In the genomic region with DNA sequence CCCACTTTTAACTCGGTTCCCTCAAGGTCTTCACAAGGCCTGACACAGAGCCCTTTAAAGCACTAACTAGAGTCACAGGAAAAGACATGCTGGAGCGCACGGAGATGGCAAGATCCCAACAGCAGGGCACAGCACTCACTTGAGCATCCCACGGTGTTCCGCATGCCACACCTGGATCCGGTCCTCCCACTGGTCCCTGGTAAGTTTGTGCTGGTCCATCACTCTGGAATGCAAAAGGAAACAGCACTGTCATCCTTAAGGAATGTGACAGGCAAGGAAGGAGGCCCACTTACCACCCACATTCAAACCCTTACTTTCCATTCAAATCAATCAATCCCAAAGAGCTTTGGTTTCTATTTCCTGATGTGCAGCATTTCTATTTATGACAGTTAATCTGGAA, we compare ENCODE assay signal across 14 cellular contexts. TPM values are rescaled to one million over a fixed set of nuclear protein-coding genes. Genes with fewer than 3 reads are reported as not detected.
A peak's percentile ranks its signal among the peaks of the same experiment; 100 is the strongest.
DNase-seq lines count a peak whose midpoint lies in the region; ATAC-seq and TF ChIP-seq lines count a peak whose summit lies in the region.
"Had no signal": no experiment of that assay in that cellular context is flagged by ENCODE, and none has a peak within 500 bp of the region (broad histone marks: within the 10 kb centered on the region; RNA-seq: fewer than 3 reads in every experiment).

No MANE protein-coding gene starts in this region.

- ATAC-seq in left cardiac atrium = no peak
- ATAC-seq in T-helper 17 cell = no peak
- ATAC-seq in HG02938 (IDR thresholded peaks at IDR 0.05; ENCODE audit: unreplicated experiment) = no peak
- ATAC-seq: stimulated activated naive CD8-positive, alpha-beta T cell treated with anti-CD3 and anti-CD28 coated beads, Interleukin-15, amount 100 ng/mL, for 72 hours had no signal

- H3K36me3 ChIP-seq in cardiac muscle cell = peaks cover 92% of the 10 kb centered on the region
- H3K36me3 ChIP-seq in hepatocyte (replicated peaks; ENCODE audit: insufficient read depth, low read depth) = peaks cover 10% of the 10 kb centered on the region
- peaks cover 8% of the 10 kb centered on the region; the same call in 1 of the 2 replicates for H3K36me3 ChIP-seq in SJCRH30
- H3K36me3 ChIP-seq in prostate gland = peaks cover 9 to 16% of the 10 kb centered on the region in 2 donors

- no peak overlapping the region for H3K4me2 ChIP-seq in hepatocyte
- H3K4me2 ChIP-seq: BLaER1 had no signal

- no peaks in the 10 kb centered on the region for H3K9me3 ChIP-seq in cardiac muscle cell (ENCODE audit: low read depth)
- no peaks in the 10 kb centered on the region for H3K9me3 ChIP-seq in T-helper 17 cell (ENCODE audit: control insufficient read depth, low read length, poor library complexity, severe bottlenecking)
- H3K9me3 ChIP-seq in hepatocyte (ENCODE audit: low read depth) = no peaks in the 10 kb centered on the region
- H3K9me3 ChIP-seq in SJCRH30 (replicated peaks) = no peaks in the 10 kb centered on the region
- H3K9me3 ChIP-seq in prostate gland = no peaks in the 10 kb centered on the region
- H3K9me3 ChIP-seq: BLaER1 had no signal

- H3K4me3 Mint-ChIP-seq in T-helper 17 cell = peak overlapping the region; percentile 36
- H3K4me3 Mint-ChIP-seq: nephron; stimulated activated naive CD8-positive, alpha-beta T cell treated with anti-CD3 and anti-CD28 coated beads, Interleukin-15, amount 100 ng/mL, for 72 hours had no signal

- WGBS in hepatocyte (ENCODE audit: low lambda C conversion rate, missing lambda C conversion rate) = 76% methylated on average over 6 of the region's 6 CpGs
- WGBS in prostate gland = 63% methylated on average over 6 of the region's 6 CpGs

- H3K27me3 ChIP-seq in cardiac muscle cell (no peaks in the 10 kb centered on the region), hepatocyte (no peaks in the 10 kb centered on the region), SJCRH30 (no peaks in the 10 kb centered on the region), prostate gland (replicated peaks; ENCODE audit: insufficient read depth) (no peaks in the 10 kb centered on the region)
- H3K27me3 ChIP-seq: BLaER1 had no signal

- peaks cover 19% of the 10 kb centered on the region for H3K36me3 Mint-ChIP-seq in T-helper 17 cell (ENCODE audit: low read depth)

- H3K4me3 ChIP-seq in cardiac muscle cell (no peak overlapping the region), hepatocyte (no peak overlapping the region), SJCRH30 (no peak overlapping the region), prostate gland (no peak overlapping the region)
- H3K4me3 ChIP-seq: BLaER1 had no signal

- intact Hi-C loops in left cardiac atrium (cut with DNase I) (no loop called here), prostate gland (cut with DNase I) (no loop called here)

- TF ChIP-seq CTCF in cardiac muscle cell (IDR thresholded peaks at IDR 0.05; ENCODE audit: low read depth, low read length) (no peak), hepatocyte (IDR thresholded peaks at IDR 0.05; ENCODE audit: poor library complexity) (no peak), prostate gland (IDR thresholded peaks at IDR 0.05) (no peak)

- DNase-seq in cardiac muscle cell (ENCODE audit: low read depth in 1 of 2, low spot score in 1 of 2) = peak in 1 of 2 donors; percentile 8
- DNase-seq in left cardiac atrium = no peak
- peak in 1 of 3 donors; percentile 3 for DNase-seq in T-helper 17 cell
- DNase-seq in hepatocyte (ENCODE audit: low spot score) = no peak
- DNase-seq in SJCRH30 = no peak
- DNase-seq in stimulated activated naive CD4-positive, alpha-beta T cell treated with Interleukin-2 at 50 U/mL for 16 hours (lab: John Stamatoyannopoulos, UW) = no peak
- DNase-seq in prostate gland (ENCODE audit: low spot score) = no peak
- DNase-seq: hypothalamus; KG1; NCI-H345; stimulated activated naive CD8-positive, alpha-beta T cell treated with anti-CD3 and anti-CD28 coated beads, Interleukin-15, amount 100 ng/mL, for 72 hours had no signal

- H3K9me2 ChIP-seq in hepatocyte (replicated peaks; ENCODE audit: insufficient read depth) = no peaks in the 10 kb centered on the region

- TF ChIP-seq POLR2A in prostate gland (IDR thresholded peaks at IDR 0.05) = no peak

- peaks cover 30% of the 10 kb centered on the region for H3K4me1 Mint-ChIP-seq in T-helper 17 cell

- no peak overlapping the region for H2AFZ ChIP-seq in hepatocyte

- no peaks in the 10 kb centered on the region for H3K4me1 ChIP-seq in cardiac muscle cell (ENCODE audit: low read depth)
- peaks cover 28% of the 10 kb centered on the region for H3K4me1 ChIP-seq in hepatocyte (ENCODE audit: insufficient read depth)
- H3K4me1 ChIP-seq in SJCRH30 = no peaks in the 10 kb centered on the region
- peaks cover 10% of the 10 kb centered on the region for H3K4me1 ChIP-seq in prostate gland (replicated peaks)

- no peaks in the 10 kb centered on the region for H3K27me3 Mint-ChIP-seq in T-helper 17 cell
- H3K27me3 Mint-ChIP-seq: stimulated activated naive CD8-positive, alpha-beta T cell treated with anti-CD3 and anti-CD28 coated beads, Interleukin-15, amount 100 ng/mL, for 72 hours had no signal

- peak overlapping the region; percentile 92 for H3K27ac Mint-ChIP-seq in T-helper 17 cell

- H3K27ac ChIP-seq in cardiac muscle cell (peak overlapping the region; percentile 21), hepatocyte (peak overlapping the region; percentile 55), SJCRH30 (no peak overlapping the region), prostate gland (peak overlapping the region in 1 of 2 donors; percentile 88)
- H3K27ac ChIP-seq: BLaER1 had no signal

- H3K79me2 ChIP-seq in hepatocyte = peaks cover 92% of the 10 kb centered on the region

- H4K20me1 ChIP-seq in hepatocyte (ENCODE audit: insufficient read depth, poor library complexity, severe bottlenecking) = peaks cover 28% of the 10 kb centered on the region

RNA-seq across cellular contexts. Expression of gene EZR, which starts 34.7 kb away (rescaled TPM):
- total RNA-seq in cardiac muscle cell = 356 and 401 TPM in 2 replicates
- polyA plus RNA-seq in cardiac muscle cell = 375 and 448 TPM in 2 replicates
- total RNA-seq in left cardiac atrium = 100 to 1,000 TPM; 140 to 217 TPM
- 100 to 1,000 TPM; 341 to 361 TPM for total RNA-seq in T-helper 17 cell
- total RNA-seq in hepatocyte = 395 and 399 TPM in 2 replicates
- polyA plus RNA-seq in hepatocyte = 616 and 623 TPM in 2 replicates
- total RNA-seq in SJCRH30 (2014; rRNA removed; shearing (Covaris generic)) = 41.9 and 44.6 TPM in 2 replicates
- total RNA-seq in prostate gland = 100 to 1,000 TPM; 118 to 222 TPM
